ENCODE assay signal across 9 cellular contexts in the genomic region with DNA sequence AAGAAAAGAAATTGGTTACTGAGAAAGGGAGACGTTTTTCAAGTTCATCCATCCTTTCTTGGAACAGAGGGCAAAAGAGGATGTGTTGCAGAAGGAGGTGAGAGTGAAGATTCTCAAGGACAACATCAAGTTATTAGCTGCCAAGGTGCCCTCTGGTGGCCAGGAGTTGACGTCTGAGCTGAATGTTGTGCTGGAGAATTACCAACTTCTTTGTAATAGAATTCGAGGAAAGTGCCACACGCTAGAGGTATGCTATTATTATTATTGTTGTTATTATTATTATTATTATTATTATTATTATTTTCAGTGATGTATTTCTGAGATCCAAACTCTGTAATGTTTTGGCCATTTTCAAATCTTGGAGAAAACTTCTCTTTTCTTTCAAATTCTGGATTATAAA.
A peak's percentile ranks its signal among the peaks of the same experiment; 100 is the strongest.
DNase-seq lines count a peak whose midpoint lies in the region; ATAC-seq and TF ChIP-seq lines count a peak whose summit lies in the region.
"Had no signal": no experiment of that assay in that cellular context is flagged by ENCODE, and none has a peak within 500 bp of the region (broad histone marks: within the 10 kb centered on the region; RNA-seq: fewer than 3 reads in every experiment).

No MANE protein-coding gene starts in this region.

- TF ChIP-seq POLR2A in IMR-90 (IDR thresholded peaks at IDR 0.05; ENCODE audit: low read depth, low read length) (no peak), tibial nerve (IDR thresholded peaks at IDR 0.05) (no peak)

- dilution Hi-C loops in IMR-90 (cut with HindIII; ENCODE audit: low sequenced_read_pairs, unreplicated experiment), result no loop called here

- no peaks in the 10 kb centered on the region for H3K79me1 ChIP-seq in IMR-90 (ENCODE audit: low read depth in 1 of 2, low read length in 2 of 2)

- WGBS in IMR-90 (ENCODE audit: extremely low coverage in 2 of 2, insufficient read length in 1 of 2), 2 experiments, result no CpG with 5 or more reads among the region's 4 CpGs
- 3 to 5% methylated on average over 4 of the region's 4 CpGs for WGBS in tibial nerve, 2 donors

- no peak overlapping the region for H4K8ac ChIP-seq in IMR-90 (ENCODE audit: low read depth in 2 of 2, low read length in 2 of 2)

- POLR2A ChIA-PET in IMR-90 (lab: Charles Lee; ENCODE audit: unreplicated experiment), result interaction anchor here (0.7 kb wide), 1 partner anchor 195 kb away, joined by 3 read pairs; no protein-coding TSS in a partner anchor

- no peak overlapping the region for H2AK9ac ChIP-seq in IMR-90 (replicated peaks; ENCODE audit: low read depth, low read length, poor library complexity)

- TF ChIP-seq RAD21 in IMR-90 (IDR thresholded peaks at IDR 0.05; ENCODE audit: low read length), result peak; percentile 74

- no peak overlapping the region for H3K56ac ChIP-seq in IMR-90 (ENCODE audit: extremely low read depth, insufficient read depth, low read length)

- no peak overlapping the region for H2BK20ac ChIP-seq in IMR-90 (ENCODE audit: low read depth, low read length)

- no peak overlapping the region for H3K23ac ChIP-seq in IMR-90 (ENCODE audit: low read depth, low read length)

- TF ChIP-seq CTCF in GM20000 (IDR thresholded peaks at IDR 0.05; ENCODE audit: extremely low read depth, missing control alignments) (peak; percentile 63), IMR-90 (conservative IDR thresholded peaks at IDR 0.05; ENCODE audit: low read depth, low read length) (peak; percentile 69), fibroblast of villous mesenchyme (IDR thresholded peaks at IDR 0.05; ENCODE audit: insufficient read depth, low read depth, low read length) (peak; percentile 69), osteocyte (IDR thresholded peaks at IDR 0.05) (peak; percentile 83), tibial nerve (IDR thresholded peaks at IDR 0.05) (peak; percentile 58 to 69 (median 60))

- no peak overlapping the region for H2BK15ac ChIP-seq in IMR-90 (ENCODE audit: low read depth, low read length)

- peaks cover 15% of the 10 kb centered on the region for H3K4me1 Mint-ChIP-seq in activated T-helper 1 cell treated with anti-CD3 and anti-CD28 coated beads, Interleukin-12 subunit alpha, Interleukin-12 subunit beta, Interleukin-2, Interleukin-4 antibody, amounts not matched to agents 30 ng/mL and 10 ng/mL and 1 ng/mL, durations not matched to agents 14 hours and 24 hours and 36 hours (ENCODE audit: low read depth)
- peaks cover 14% of the 10 kb centered on the region for H3K4me1 Mint-ChIP-seq in osteocyte (ENCODE audit: unreplicated experiment)

- no peak overlapping the region for H3K27ac ChIP-seq in IMR-90 (ENCODE audit: insufficient read depth, low read length)
- H3K27ac ChIP-seq in tibial nerve, result peak overlapping the region in 2 of 4 donors; percentile 11 to 26

- peaks cover 35% of the 10 kb centered on the region for H3K36me3 Mint-ChIP-seq in activated T-helper 1 cell treated with anti-CD3 and anti-CD28 coated beads, Interleukin-12 subunit alpha, Interleukin-12 subunit beta, Interleukin-2, Interleukin-4 antibody, amounts not matched to agents 30 ng/mL and 10 ng/mL and 1 ng/mL, durations not matched to agents 14 hours and 24 hours and 36 hours (ENCODE audit: low read depth)
- peaks cover 37% of the 10 kb centered on the region for H3K36me3 Mint-ChIP-seq in osteocyte (ENCODE audit: unreplicated experiment)

- TF ChIP-seq EP300 in tibial nerve (IDR thresholded peaks at IDR 0.05), result peak in 1 of 2 donors; percentile 62

- no peaks in the 10 kb centered on the region for H4K20me1 ChIP-seq in IMR-90 (ENCODE audit: insufficient read depth, low read length)

- H3K4me3 ChIP-seq in IMR-90 (ENCODE audit: insufficient read depth, low read depth, low read length), result no peak overlapping the region
- H3K4me3 ChIP-seq in fibroblast of villous mesenchyme (ENCODE audit: low read depth, low read length), result no peak overlapping the region
- H3K4me3 ChIP-seq in tibial nerve, result no peak overlapping the region

- no peak overlapping the region for H3K18ac ChIP-seq in IMR-90 (ENCODE audit: low read depth, low read length)

- H3K4me3 Mint-ChIP-seq in activated T-helper 1 cell treated with anti-CD3 and anti-CD28 coated beads, Interleukin-12 subunit alpha, Interleukin-12 subunit beta, Interleukin-2, Interleukin-4 antibody, amounts not matched to agents 30 ng/mL and 10 ng/mL and 1 ng/mL, durations not matched to agents 14 hours and 24 hours and 36 hours, result no peak overlapping the region
- H3K4me3 Mint-ChIP-seq in osteocyte (ENCODE audit: unreplicated experiment), result no peak overlapping the region
- H3K4me3 Mint-ChIP-seq: dendritic cell treated with granulocyte-macrophage colony-stimulating factor and Interleukin-4, amounts not matched to agents 40 ng/mL and 50 ng/mL, for 4 days had no signal

- no peak overlapping the region for H2BK120ac ChIP-seq in IMR-90 (ENCODE audit: low read depth, low read length)

- in situ Hi-C loops in IMR-90 (cut with MboI; ENCODE audit: low sequenced_read_pairs), result loop anchor here (5.0 kb wide), 2 partner anchors 195 to 380 kb away; partner anchors contain the start of gene UTRN

- no peak overlapping the region for H3K14ac ChIP-seq in IMR-90 (replicated peaks; ENCODE audit: low read depth, low read length)

- no TSS peak for BruUV-seq in IMR-90 (replicated peaks; lab: Mats Ljungman, UMichigan)

- H2AK5ac ChIP-seq in IMR-90 (ENCODE audit: low read depth, low read length), result no peak overlapping the region

- H3K9me3 ChIP-seq in IMR-90 (ENCODE audit: control insufficient read depth, insufficient read depth, low read length), result no peaks in the 10 kb centered on the region
- H3K9me3 ChIP-seq in tibial nerve, result no peaks in the 10 kb centered on the region

- intact Hi-C loops in IMR-90 (cut with micrococcal nuclease), result loop anchor here (1.0 to 10.0 kb wide), 4 partner anchors 197 to 907 kb away; partner anchors contain the start of gene UTRN
- intact Hi-C loops in activated T-helper 1 cell treated with anti-CD3 and anti-CD28 coated beads, Interleukin-12 subunit alpha, Interleukin-12 subunit beta, Interleukin-2, Interleukin-4 antibody, amounts not matched to agents 30 ng/mL and 10 ng/mL and 1 ng/mL, durations not matched to agents 14 hours and 24 hours and 36 hours (cut with micrococcal nuclease), result loop anchor here (1.0 to 5.0 kb wide), 8 partner anchors 137 to 1150 kb away; partner anchors contain the start of gene UTRN

- H3K4me1 ChIP-seq in IMR-90 (ENCODE audit: control insufficient read depth, insufficient read depth, low read length) (peaks cover 4% of the 10 kb centered on the region), tibial nerve (peaks cover 0 to 56% (median 0%) of the 10 kb centered on the region in 4 donors)

- H3K4ac ChIP-seq in IMR-90 (ENCODE audit: low read depth, low read length), result no peak overlapping the region

- H3K9me1 ChIP-seq in IMR-90 (ENCODE audit: insufficient read depth, low read length), result 0 out of 2 replicates have a peak, but pooled peaks cover 3% of the 10 kb centered on the region

- ATAC-seq in IMR-90 (ENCODE audit: low read depth), result peak; percentile 62

- no peak overlapping the region for H2BK5ac ChIP-seq in IMR-90 (ENCODE audit: low read depth, low read length, poor library complexity, severe bottlenecking)

- no peaks in the 10 kb centered on the region for H3K27me3 Mint-ChIP-seq in activated T-helper 1 cell treated with anti-CD3 and anti-CD28 coated beads, Interleukin-12 subunit alpha, Interleukin-12 subunit beta, Interleukin-2, Interleukin-4 antibody, amounts not matched to agents 30 ng/mL and 10 ng/mL and 1 ng/mL, durations not matched to agents 14 hours and 24 hours and 36 hours (ENCODE audit: insufficient read depth)
- H3K27me3 Mint-ChIP-seq in osteocyte (ENCODE audit: unreplicated experiment), result no peaks in the 10 kb centered on the region
- H3K27me3 Mint-ChIP-seq: dendritic cell treated with granulocyte-macrophage colony-stimulating factor and Interleukin-4, amounts not matched to agents 40 ng/mL and 50 ng/mL, for 4 days had no signal

- H3K36me3 ChIP-seq in IMR-90 (ENCODE audit: control insufficient read depth, insufficient read depth, low read length), result peaks cover 2% of the 10 kb centered on the region
- H3K36me3 ChIP-seq in tibial nerve, result peaks cover 0 to 37% (median 8%) of the 10 kb centered on the region in 3 donors

- H2AFZ ChIP-seq in IMR-90 (replicated peaks; ENCODE audit: low read length, poor library complexity), result no peak overlapping the region

- H3K9me3 Mint-ChIP-seq in activated T-helper 1 cell treated with anti-CD3 and anti-CD28 coated beads, Interleukin-12 subunit alpha, Interleukin-12 subunit beta, Interleukin-2, Interleukin-4 antibody, amounts not matched to agents 30 ng/mL and 10 ng/mL and 1 ng/mL, durations not matched to agents 14 hours and 24 hours and 36 hours, result no peaks in the 10 kb centered on the region
- no peaks in the 10 kb centered on the region for H3K9me3 Mint-ChIP-seq in osteocyte (ENCODE audit: unreplicated experiment)
- H3K9me3 Mint-ChIP-seq: dendritic cell treated with granulocyte-macrophage colony-stimulating factor and Interleukin-4, amounts not matched to agents 40 ng/mL and 50 ng/mL, for 4 days had no signal

- H4K91ac ChIP-seq in IMR-90 (ENCODE audit: insufficient read depth, low read depth, low read length), result no peak overlapping the region

- CTCF ChIA-PET in IMR-90 (lab: Yijun Ruan, JAX), result interaction anchor here (0.5 to 1.0 kb wide), 5 partner anchors 19 to 1954 kb away, joined by 3 to 4 read pairs (median 3); no protein-coding TSS in a partner anchor

- peak; percentile 44 for DNase-seq in COR-L47 (lab: John Stamatoyannopoulos, UW)
- DNase-seq in GM20000 (ENCODE audit: low spot score), result peak; percentile 81
- DNase-seq in IMR-90, result peak; percentile 81
- peak; percentile 76 for DNase-seq in RPMI7951 (ENCODE audit: low read depth)
- peak; percentile 48 for DNase-seq in activated T-helper 1 cell treated with anti-CD3 and anti-CD28 coated beads, Interleukin-12 subunit alpha, Interleukin-12 subunit beta, Interleukin-2, Interleukin-4 antibody, amounts not matched to agents 30 ng/mL and 10 ng/mL and 1 ng/mL, durations not matched to agents 14 hours and 24 hours and 36 hours (ENCODE audit: low spot score)
- DNase-seq in fibroblast of villous mesenchyme (ENCODE audit: low read depth), result peak; percentile 80
- DNase-seq in osteocyte (ENCODE audit: extremely low spot score, unreplicated experiment), result peak; percentile 86
- DNase-seq in tibial nerve (ENCODE audit: low spot score in 2 of 2), result peak; percentile 75 to 90

- H3K4me2 ChIP-seq in IMR-90 (ENCODE audit: low read depth, low read length), result no peak overlapping the region

- no peak overlapping the region for H4K5ac ChIP-seq in IMR-90 (ENCODE audit: low read depth, low read length)

- no peak overlapping the region for H3K9ac ChIP-seq in IMR-90 (ENCODE audit: low read depth, low read length)

- H3K27me3 ChIP-seq in IMR-90 (ENCODE audit: control insufficient read depth, insufficient read depth, low read length) (no peaks in the 10 kb centered on the region), tibial nerve (no peaks in the 10 kb centered on the region)

- no peak overlapping the region for H3K27ac Mint-ChIP-seq in activated T-helper 1 cell treated with anti-CD3 and anti-CD28 coated beads, Interleukin-12 subunit alpha, Interleukin-12 subunit beta, Interleukin-2, Interleukin-4 antibody, amounts not matched to agents 30 ng/mL and 10 ng/mL and 1 ng/mL, durations not matched to agents 14 hours and 24 hours and 36 hours
- peak overlapping the region; percentile 4 for H3K27ac Mint-ChIP-seq in osteocyte (ENCODE audit: unreplicated experiment)
- H3K27ac Mint-ChIP-seq: dendritic cell treated with granulocyte-macrophage colony-stimulating factor and Interleukin-4, amounts not matched to agents 40 ng/mL and 50 ng/mL, for 4 days had no signal
